21 cellular contexts compared by ENCODE assay signal in the genomic region with DNA sequence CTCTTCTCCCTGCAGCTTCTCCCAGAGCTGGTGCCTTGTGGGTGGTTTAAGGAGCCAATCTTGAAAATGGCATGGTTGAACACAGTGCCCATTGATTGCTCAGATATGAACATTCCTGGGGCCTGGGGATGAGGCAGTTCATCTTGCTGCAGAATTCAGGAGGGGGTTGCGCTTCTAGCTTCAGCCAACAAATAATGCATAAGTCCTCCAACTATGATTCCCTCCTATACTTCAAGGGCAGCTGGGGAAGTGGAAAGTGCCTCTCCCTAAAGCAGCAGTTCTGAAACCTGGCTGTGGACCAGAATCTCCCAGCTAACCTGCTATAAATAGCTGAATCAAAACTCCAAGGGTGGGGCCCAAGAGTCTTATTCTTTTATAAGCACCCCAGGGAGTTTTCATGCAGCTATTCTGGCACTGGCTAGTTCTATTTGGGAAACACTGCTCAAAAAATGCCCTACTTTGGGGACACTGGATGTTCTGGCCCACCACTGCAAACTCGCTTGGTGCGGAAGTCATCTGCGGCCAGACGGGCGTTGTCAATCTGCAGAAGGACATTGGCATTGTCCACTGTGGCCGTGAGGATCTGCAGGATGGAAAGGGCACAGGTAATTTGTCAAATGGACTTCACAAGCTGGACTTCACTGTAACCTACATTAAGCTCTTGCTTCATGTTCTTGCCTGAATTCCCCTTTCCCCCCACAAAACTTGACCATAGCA.
DNase-seq lines count a peak whose midpoint lies in the region; ATAC-seq and TF ChIP-seq lines count a peak whose summit lies in the region.
"Had no signal": no experiment of that assay in that cellular context is flagged by ENCODE, and none has a peak within 500 bp of the region (broad histone marks: within the 10 kb centered on the region; RNA-seq: fewer than 3 reads in every experiment).

No MANE protein-coding gene starts in this region.

- TF ChIP-seq CTCF in right atrium auricular region (IDR thresholded peaks at IDR 0.05) (no peak), prostate gland (IDR thresholded peaks at IDR 0.05) (no peak), upper lobe of right lung (IDR thresholded peaks at IDR 0.05) (no peak), GM10248 (IDR thresholded peaks at IDR 0.05; ENCODE audit: control extremely low read depth, extremely low read depth, low read depth, missing control alignments) (no peak)

- H3K36me3 ChIP-seq in right atrium auricular region (no peaks in the 10 kb centered on the region), prostate gland (no peaks in the 10 kb centered on the region), upper lobe of right lung (no peaks in the 10 kb centered on the region)
- H3K36me3 ChIP-seq: BE2C had no signal

- POLR2A ChIA-PET in GM10248 (lab: Yijun Ruan, JAX) = no interaction called here

- 65% methylated on average over 7 of the region's 7 CpGs for WGBS in prostate gland

- TF ChIP-seq POLR2A in prostate gland (IDR thresholded peaks at IDR 0.05) = no peak

- intact Hi-C loops in Right ventricle myocardium inferior (cut with DNase I) (no loop called here), prostate gland (cut with DNase I) (no loop called here), upper lobe of right lung (cut with DNase I) (no loop called here)

- ATAC-seq in Right ventricle myocardium inferior (peak; percentile 74), upper lobe of right lung (peak; percentile 5)
- ATAC-seq: A549; activated naive CD8-positive, alpha-beta T cell treated with anti-CD3 and anti-CD28 coated beads, Interleukin-2, amount 50 U/mL, for 24 hours; body of pancreas had no signal

- CTCF ChIA-PET in GM10248 (lab: Yijun Ruan, JAX) = no interaction called here

- DNase-seq in Right ventricle myocardium inferior (ENCODE audit: missing footprints) = no peak
- DNase-seq in right atrium auricular region (ENCODE audit: low spot score) = no peak
- peak; percentile 76 for DNase-seq in foreskin melanocyte
- peak; percentile 36 for DNase-seq in prostate gland (ENCODE audit: low spot score)
- DNase-seq in upper lobe of right lung = no peak
- DNase-seq in AML-193 (lab: John Stamatoyannopoulos, UW) = no peak
- no peak for DNase-seq in NK-92 (lab: John Stamatoyannopoulos, UW; ENCODE audit: unreplicated experiment)
- DNase-seq in GM10248 (ENCODE audit: extremely low spot score) = no peak
- DNase-seq: activated B cell treated with CpG ODN at 0.5 μM for 24 hours; activated CD4-positive, alpha-beta T cell treated with anti-CD3 and anti-CD28 coated beads, Interleukin-2, amount 50 U/mL, for 4 hours; activated CD8-positive, alpha-beta memory T cell treated with anti-CD3 and anti-CD28 coated beads, Interleukin-2, amount 50 U/mL, for 48 hours; activated effector memory CD4-positive, alpha-beta T cell treated with Interleukin-2 at 50 U/mL for 16 hours; activated naive CD8-positive, alpha-beta T cell treated with anti-CD3 and anti-CD28 coated beads, Interleukin-2, amount 50 U/mL, for 24 hours; BE2C; body of pancreas; NCI-H146; NCI-H524 treated with DMSO at 0.1 percent for 48 hours; RPMI8226; stimulated activated CD4-positive, alpha-beta T cell treated with anti-CD3 and anti-CD28 coated beads, Interleukin-2, amount 100 ng/mL, for 48 hours; T-helper 9 cell had no signal

- H3K4me3 ChIP-seq in right atrium auricular region (no peak overlapping the region), prostate gland (no peak overlapping the region), upper lobe of right lung (no peak overlapping the region)
- H3K4me3 ChIP-seq: A549, body of pancreas had no signal

- H3K27ac ChIP-seq in right atrium auricular region = no peak overlapping the region
- no peak overlapping the region for H3K27ac ChIP-seq in prostate gland
- no peak overlapping the region for H3K27ac ChIP-seq in upper lobe of right lung
- H3K27ac ChIP-seq: A549, body of pancreas had no signal

- H3K9me3 ChIP-seq in right atrium auricular region (no peaks in the 10 kb centered on the region), prostate gland (no peaks in the 10 kb centered on the region), upper lobe of right lung (no peaks in the 10 kb centered on the region)
- H3K9me3 ChIP-seq: A549, BE2C, body of pancreas had no signal

- H3K27me3 ChIP-seq in right atrium auricular region (no peaks in the 10 kb centered on the region), prostate gland (replicated peaks; ENCODE audit: insufficient read depth) (no peaks in the 10 kb centered on the region), upper lobe of right lung (no peaks in the 10 kb centered on the region)
- H3K27me3 ChIP-seq: BE2C, body of pancreas had no signal

- H3K4me1 ChIP-seq in right atrium auricular region = no peaks in the 10 kb centered on the region
- H3K4me1 ChIP-seq in prostate gland (replicated peaks) = no peaks in the 10 kb centered on the region
- H3K4me1 ChIP-seq in upper lobe of right lung = no peaks in the 10 kb centered on the region
- H3K4me1 ChIP-seq: A549, BE2C, body of pancreas had no signal

Comparison
In these comparisons a context has a peak if more than half of its experiments do, and no peak if none do; other contexts are left out.
1. DNase-seq: peak in foreskin melanocyte (single experiment) and prostate gland (single experiment); none in Right ventricle myocardium inferior (single experiment), right atrium auricular region (single experiment), upper lobe of right lung (single experiment), AML-193 (0 of 2), NK-92 (single experiment) and GM10248 (single experiment).